In the genomic region with DNA sequence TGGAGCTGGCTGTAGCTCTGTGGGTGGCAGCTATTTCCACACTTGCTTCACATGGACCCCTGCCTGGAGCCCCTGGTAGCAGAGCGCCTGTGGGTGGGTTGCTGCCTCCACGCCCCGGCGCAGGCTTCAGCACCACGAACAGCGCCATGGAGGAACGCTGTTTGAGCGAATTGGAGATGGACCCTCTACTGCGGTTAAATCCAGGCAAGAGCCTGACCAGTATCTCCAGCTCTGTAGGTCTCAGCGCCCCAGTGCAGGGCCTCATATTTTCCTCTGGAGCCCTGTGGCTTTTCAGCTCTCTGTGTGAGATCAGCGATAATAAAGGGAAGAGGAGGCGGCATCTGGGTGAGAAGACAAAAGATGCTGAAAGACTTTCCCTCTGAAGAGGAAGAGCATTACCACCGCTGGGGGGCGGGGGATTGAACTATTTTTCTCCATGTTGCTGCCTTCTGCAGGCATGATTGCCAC, we compare ENCODE assay signal across 10 cellular contexts. TPM values are rescaled to one million over a fixed set of nuclear protein-coding genes. Genes with fewer than 3 reads are reported as not detected.
DNase-seq lines count a peak whose midpoint lies in the region; ATAC-seq, FAIRE-seq and TF ChIP-seq lines count a peak whose summit lies in the region.
"Had no signal": no experiment of that assay in that cellular context is flagged by ENCODE, and none has a peak within 500 bp of the region (broad histone marks: within the 10 kb centered on the region; RNA-seq: fewer than 3 reads in every experiment).

No MANE protein-coding gene starts in this region.

- H3K27me3 Mint-ChIP-seq in Calu3 (ENCODE audit: unreplicated experiment) (no peaks in the 10 kb centered on the region), astrocyte (ENCODE audit: low read depth, unreplicated experiment) (peaks cover 41% of the 10 kb centered on the region)

- H3K4me2 ChIP-seq in astrocyte (ENCODE audit: low read length) (no peak overlapping the region), HepG2 (ENCODE audit: low read depth, low read length) (no peak overlapping the region), Karpas-422 (ENCODE audit: low read depth, low read length, poor library complexity, severe bottlenecking) (no peak overlapping the region)

- no peak overlapping the region for H3K27ac Mint-ChIP-seq in Calu3 (ENCODE audit: unreplicated experiment)
- no peak overlapping the region for H3K27ac Mint-ChIP-seq in astrocyte (ENCODE audit: unreplicated experiment)
- H3K27ac Mint-ChIP-seq: naive thymus-derived CD4-positive, alpha-beta T cell had no signal

- H3K9ac ChIP-seq in astrocyte (ENCODE audit: low read length) (no peak overlapping the region), HepG2 (ENCODE audit: insufficient read depth, low read depth, low read length) (no peak overlapping the region), Karpas-422 (ENCODE audit: low read length) (no peak overlapping the region)

- intact Hi-C loops in Calu3 (cut with micrococcal nuclease; ENCODE audit: unreplicated experiment) (loop anchor here (5.0 to 10.0 kb wide), 4 partner anchors 115 to 702 kb away; partner anchors contain the start of gene BOD1L2), HepG2 (cut with micrococcal nuclease; ENCODE audit: unreplicated experiment) (no loop called here)

- TF ChIP-seq CTCF in Calu3 (IDR thresholded peaks at IDR 0.05; ENCODE audit: unreplicated experiment) (peak; percentile 16), astrocyte (IDR thresholded peaks at IDR 0.05; ENCODE audit: insufficient read depth, low read depth, low read length) (peak; percentile 3), HepG2 (CRISPR knock-in tag; IDR thresholded peaks at IDR 0.05) (no peak)

- H4K20me1 ChIP-seq in astrocyte (ENCODE audit: insufficient read depth, low read length) (no peaks in the 10 kb centered on the region), HepG2 (ENCODE audit: insufficient read depth, low read length) (peaks cover 13% of the 10 kb centered on the region), Karpas-422 (ENCODE audit: insufficient read depth, low read depth, low read length) (0 out of 2 replicates have a peak, but pooled peaks cover 5% of the 10 kb centered on the region)

- H3K9me3 ChIP-seq in astrocyte (ENCODE audit: insufficient read depth, low read depth, low read length), result no peaks in the 10 kb centered on the region
- no peaks in the 10 kb centered on the region for H3K9me3 ChIP-seq in HepG2 (ENCODE audit: low read length)
- no peaks in the 10 kb centered on the region for H3K9me3 ChIP-seq in Karpas-422 (ENCODE audit: low read length)

- H3K4me1 Mint-ChIP-seq in Calu3 (ENCODE audit: low read depth, unreplicated experiment), result peaks cover 91% of the 10 kb centered on the region
- no peaks in the 10 kb centered on the region for H3K4me1 Mint-ChIP-seq in astrocyte (ENCODE audit: low read depth, unreplicated experiment)
- H3K4me1 Mint-ChIP-seq: naive thymus-derived CD4-positive, alpha-beta T cell had no signal

- H3K27ac ChIP-seq in astrocyte (ENCODE audit: low read depth, low read length), result no peak overlapping the region
- H3K27ac ChIP-seq in HepG2 (ENCODE audit: extremely low read length, insufficient read depth, low read length), result no peak overlapping the region
- no peak overlapping the region for H3K27ac ChIP-seq in Karpas-422 (ENCODE audit: low read length)
- H3K27ac ChIP-seq: epithelial cell of prostate had no signal

- H3K4me1 ChIP-seq in astrocyte (ENCODE audit: insufficient read depth, low read length) (no peaks in the 10 kb centered on the region), HepG2 (ENCODE audit: insufficient read depth, low read length) (peaks cover 52% of the 10 kb centered on the region), Karpas-422 (ENCODE audit: low read length) (peaks cover 4% of the 10 kb centered on the region; the same call in 1 of the 2 replicates)

- H3K9me3 Mint-ChIP-seq in Calu3 (ENCODE audit: low read depth, unreplicated experiment), result no peaks in the 10 kb centered on the region
- peaks cover 2% of the 10 kb centered on the region for H3K9me3 Mint-ChIP-seq in astrocyte (ENCODE audit: unreplicated experiment)

- FAIRE-seq in astrocyte (lab: Jason Lieb, UNC), result no peak
- FAIRE-seq in HepG2 (lab: Jason Lieb, UNC), result no peak

- POLR2A ChIA-PET in HepG2 (lab: Yijun Ruan, JAX), result interaction anchor here (0.9 kb wide), 1 partner anchor 175 kb away, joined by 4 read pairs; the partner anchor contains the start of gene NARS1

- CTCF ChIA-PET in Calu3 (lab: Charles Lee) (interaction anchor here (2.0 kb wide), 1 partner anchor 12 kb away, joined by 6 read pairs; the partner anchor contains the start of gene ONECUT2), HepG2 (lab: Yijun Ruan, JAX; ENCODE audit: low intra/inter-chr PET ratio, low total read pairs) (interaction anchor here (0.7 to 1.4 kb wide), 2 partner anchors 578 to 698 kb away, joined by 4 to 10 read pairs; no protein-coding TSS in a partner anchor)

- 80% methylated on average over 13 of the region's 14 CpGs for WGBS in HepG2 (ENCODE audit: low lambda C conversion rate)

- H2AFZ ChIP-seq in astrocyte (ENCODE audit: low read depth, low read length) (no peak overlapping the region), HepG2 (ENCODE audit: low read length) (no peak overlapping the region), Karpas-422 (ENCODE audit: low read length) (no peak overlapping the region)

- TF ChIP-seq EP300 in HepG2 (IDR thresholded peaks at IDR 0.05; ENCODE audit: low read depth in 2 of 2, low read length in 2 of 2) (no peak), HepG2 (CRISPR knock-in tag; IDR thresholded peaks at IDR 0.05; ENCODE audit: borderline replicate concordance) (no peak)

- H3K4me3 Mint-ChIP-seq in Calu3 (ENCODE audit: low read depth, unreplicated experiment) (peak overlapping the region; percentile 96), astrocyte (ENCODE audit: unreplicated experiment) (no peak overlapping the region)
- H3K4me3 Mint-ChIP-seq: naive thymus-derived CD4-positive, alpha-beta T cell had no signal

- H3K27me3 ChIP-seq in astrocyte (ENCODE audit: insufficient read depth, low read length) (peaks cover 24% of the 10 kb centered on the region), HepG2 (ENCODE audit: control insufficient read depth in 1 of 2, insufficient read depth in 2 of 2, low read length in 2 of 2) (no peaks in the 10 kb centered on the region), Karpas-422 (ENCODE audit: low read length) (no peaks in the 10 kb centered on the region)

- in situ Hi-C loops in HepG2 (cut with HindIII; ENCODE audit: extremely low pct_ligation_motif_present, low pct_unique_long_range_greater_than_20kb), result loop anchor here (10.0 kb wide), 2 partner anchors 582 to 702 kb away; no protein-coding TSS in a partner anchor

- H3K4me3 ChIP-seq in astrocyte (ENCODE audit: insufficient read depth, low read depth, low read length), result no peak overlapping the region
- H3K4me3 ChIP-seq in HepG2 (replicated peaks in 1 of 3; ENCODE audit: insufficient read depth in 1 of 3, low read depth in 2 of 3, low read length in 3 of 3), result no peak overlapping the region
- H3K4me3 ChIP-seq in Karpas-422 (ENCODE audit: low read length), result no peak overlapping the region

- H3K36me3 Mint-ChIP-seq in Calu3 (ENCODE audit: insufficient read depth, unreplicated experiment) (peaks cover 93% of the 10 kb centered on the region), astrocyte (ENCODE audit: low read depth, unreplicated experiment) (peaks cover 5% of the 10 kb centered on the region)
- H3K36me3 Mint-ChIP-seq: naive thymus-derived CD4-positive, alpha-beta T cell had no signal

- H3K9me2 ChIP-seq in Karpas-422 (replicated peaks; ENCODE audit: insufficient read depth, low read length), result no peaks in the 10 kb centered on the region

- H3K79me2 ChIP-seq in astrocyte (ENCODE audit: insufficient read depth, low read length) (no peaks in the 10 kb centered on the region), HepG2 (ENCODE audit: insufficient read depth, low read length) (peaks cover 16% of the 10 kb centered on the region), Karpas-422 (ENCODE audit: low read length) (no peaks in the 10 kb centered on the region)

- BruUV-seq in Calu3 (replicated peaks; lab: Mats Ljungman, UMichigan) (no TSS peak), HepG2 (replicated peaks; lab: Mats Ljungman, UMichigan) (no TSS peak)

- DNase-seq in Calu3 (peak; percentile 60), HT1080 (ENCODE audit: low read depth) (peak; percentile 21), astrocyte (ENCODE audit: low read depth) (peak; percentile 8), HepG2 (ENCODE audit: low spot score) (no peak), NCI-H128 (lab: John Stamatoyannopoulos, UW; ENCODE audit: unreplicated experiment) (no peak), Karpas-422 (no peak), HCEC 1CT (no peak)
- no peak for DNase-seq in stimulated activated naive CD4-positive, alpha-beta T cell (lab: John Stamatoyannopoulos, UW)

- no peak for ATAC-seq in HepG2
- ATAC-seq: naive thymus-derived CD4-positive, alpha-beta T cell had no signal

- TF ChIP-seq POLR2A in HepG2 (IDR thresholded peaks at IDR 0.05; ENCODE audit: insufficient read depth in 1 of 2, low read depth in 2 of 2, low read length in 2 of 2), result no peak

- H3K36me3 ChIP-seq in astrocyte (ENCODE audit: insufficient read depth, low read length) (no peaks in the 10 kb centered on the region), HepG2 (replicated peaks in 1 of 2; ENCODE audit: control insufficient read depth in 1 of 2, insufficient read depth in 2 of 2, low read length in 2 of 2) (peaks cover 3 to 9% of the 10 kb centered on the region in 2 experiments; a peak in 3 of 5 replicates), Karpas-422 (ENCODE audit: insufficient read depth, low read length) (no peaks in the 10 kb centered on the region)

- TF ChIP-seq RAD21 in HepG2 (CRISPR knock-in tag; IDR thresholded peaks at IDR 0.05), result no peak

RNA-seq across cellular contexts. Expression of gene ONECUT2, which starts 12.0 kb away (rescaled TPM):
- 182 and 209 TPM in 2 replicates for total RNA-seq in Calu3 (2022)
- total RNA-seq in HT1080 (2014; rRNA removed; shearing (Covaris generic)), result 0.03 and 0.08 TPM in 2 replicates
- polyA plus RNA-seq in HT1080 (2015; cell fraction: cytosol; rRNA removed), result 0.13 and 0.23 TPM in 2 replicates
- 0.18 and 0.22 TPM in 2 replicates for polyA plus RNA-seq in HT1080 (2015; cell fraction: nucleus; rRNA removed)
- 5.2 and 6.2 TPM in 2 replicates for total RNA-seq in astrocyte
- total RNA-seq in HepG2 (2016; rRNA removed; fragmentation: Illumina TruSeq; extraction: Trizol), result 3.0 and 6.2 TPM in 2 replicates
- total RNA-seq in HepG2 (2016; cell fraction: cytosol; rRNA removed; fragmentation: Illumina TruSeq; extraction: Trizol; ENCODE audit: low read depth), result 0.30 and 0.35 TPM in 2 replicates
- total RNA-seq in HepG2 (2016; cell fraction: insoluble cytoplasmic fraction; rRNA removed; fragmentation: Illumina TruSeq; extraction: Trizol), result 2.5 and 5.8 TPM in 2 replicates
- total RNA-seq in HepG2 (2016; cell fraction: membrane; rRNA removed; fragmentation: Illumina TruSeq; extraction: Trizol), result 2.0 and 2.3 TPM in 2 replicates
- total RNA-seq in HepG2 (2016; cell fraction: nucleus; rRNA removed; fragmentation: Illumina TruSeq; extraction: Trizol), result 7.8 and 8.6 TPM in 2 replicates
- polyA plus RNA-seq in HepG2 (2011; rRNA removed), result 3.2 and 3.7 TPM in 2 replicates
- 0.94 and 2.0 TPM in 2 replicates for polyA plus RNA-seq in HepG2 (2011; cell fraction: cytosol; rRNA removed)
- polyA plus RNA-seq in HepG2 (2011; cell fraction: nucleus; rRNA removed), result 5.2 and 8.5 TPM in 2 replicates
- 5.7 and 6.4 TPM in 2 replicates for polyA plus RNA-seq in HepG2 (2012)
- 0.16 and 0.31 TPM in 2 replicates for polyA plus RNA-seq in HepG2 (2016; cell fraction: cytosol; fragmentation: Illumina TruSeq; extraction: Trizol; ENCODE audit: low read depth)
- 3.3 TPM in 2 replicates for polyA plus RNA-seq in HepG2 (2016; cell fraction: insoluble cytoplasmic fraction; fragmentation: Illumina TruSeq; extraction: Trizol; ENCODE audit: low read depth)
- polyA plus RNA-seq in HepG2 (2016; cell fraction: membrane; fragmentation: Illumina TruSeq; extraction: Trizol; ENCODE audit: low read depth), result 0.70 and 0.78 TPM in 2 replicates
- 8.3 and 9.1 TPM in 2 replicates for polyA plus RNA-seq in HepG2 (2016; cell fraction: nucleus; fragmentation: Illumina TruSeq; extraction: Trizol; ENCODE audit: insufficient read depth, low read depth)
- polyA minus RNA-seq in HepG2 (2011; rRNA and poly(A)+ RNA removed; ENCODE audit: low replicate concordance), result 3.8 and 10.8 TPM in 2 replicates
- polyA minus RNA-seq in HepG2 (2011; cell fraction: cytosol; rRNA and poly(A)+ RNA removed), result 4.7 and 7.6 TPM in 2 replicates
- 13.3 and 20.5 TPM in 2 replicates for polyA minus RNA-seq in HepG2 (2011; cell fraction: nucleus; rRNA and poly(A)+ RNA removed)
- total RNA-seq in Karpas-422 (2014; rRNA removed; shearing (Covaris generic); ENCODE audit: low replicate concordance), result not detected in 2 replicates
- total RNA-seq: naive thymus-derived CD4-positive, alpha-beta T cell had no signal
- polyA plus RNA-seq: naive thymus-derived CD4-positive, alpha-beta T cell had no signal

Comparison
In these comparisons a context has a peak if more than half of its experiments do, and no peak if none do; other contexts are left out.
1. DNase-seq: peak in Calu3 (single experiment), HT1080 (single experiment) and astrocyte (single experiment); none in HepG2 (single experiment), NCI-H128 (single experiment), Karpas-422 (single experiment), HCEC 1CT (single experiment) and stimulated activated naive CD4-positive, alpha-beta T cell (0 of 6).
2. RNA of gene ONECUT2, which starts 12.0 kb away (total RNA-seq): 182 to 209 TPM in Calu3; 5.2 to 6.2 TPM in astrocyte, 0.30 to 8.6 TPM in HepG2, 0.03 to 0.08 TPM in HT1080 and not detected in Karpas-422; every median in the first group is over 10 times any median in the second.